Comparison of ENCODE assay signal across 8 cellular contexts in genomic region chr6:45377041-45377554, GRCh38. TPM values are rescaled to one million over a fixed set of nuclear protein-coding genes. Genes with fewer than 3 reads are reported as not detected.
A peak's percentile ranks its signal among the peaks of the same experiment; 100 is the strongest.
DNase-seq lines count a peak whose midpoint lies in the region; FAIRE-seq and TF ChIP-seq lines count a peak whose summit lies in the region.

No MANE protein-coding gene starts in this region.

- peaks cover 8% of the 10 kb centered on the region for H3K4me1 ChIP-seq in iPS-18a (ENCODE audit: control insufficient read depth, low read depth, low read length)

- 0 to 1% (median 1%) methylated on average over 21 of the region's 21 CpGs for WGBS in adipose tissue, 3 donors

- H3K4me3 ChIP-seq in AG10803 (ENCODE audit: low read length), result peak overlapping the region; percentile 80
- peak overlapping the region; percentile 88 for H3K4me3 ChIP-seq in iPS-18a (ENCODE audit: low read length)
- peak overlapping the region; percentile 48 to 87 (median 79) for H3K4me3 ChIP-seq in skin epidermis

- peak overlapping the region; percentile 93 for H3K27ac ChIP-seq in adipose tissue (ENCODE audit: low read depth, low read length)
- H3K27ac ChIP-seq in iPS-18a (ENCODE audit: low read length), result peak overlapping the region; percentile 67
- peak overlapping the region; percentile 92 to 99 (median 98) for H3K27ac ChIP-seq in skin epidermis

- no peaks in the 10 kb centered on the region for H3K9me3 ChIP-seq in iPS-18a (ENCODE audit: control insufficient read depth, low read depth, low read length)

- no peaks in the 10 kb centered on the region for H3K36me3 ChIP-seq in iPS-18a (ENCODE audit: control insufficient read depth, low read depth, low read length)

- FAIRE-seq in GM19239 (lab: Jason Lieb, UNC), result peak; percentile 64

- H3K27me3 ChIP-seq in iPS-18a (ENCODE audit: control insufficient read depth, insufficient read depth, low read length), result no peaks in the 10 kb centered on the region

- no peak for TF ChIP-seq CTCF in AG10803 (conservative IDR thresholded peaks at IDR 0.05; ENCODE audit: low read length)

- H3K9ac ChIP-seq in iPS-18a (ENCODE audit: low read length), result peak overlapping the region; percentile 91

- DNase-seq in AG10803 (ENCODE audit: low read depth) (peak; percentile 13), GM19239 (ENCODE audit: insufficient read length, low spot score) (no peak), Kasumi-1 (lab: John Stamatoyannopoulos, UW) (peak; percentile 48 to 68), COR-L47 (lab: John Stamatoyannopoulos, UW) (no peak), medulla oblongata (ENCODE audit: extremely low spot score) (no peak)

RNA-seq across cellular contexts. Expression of gene SUPT3H, which starts 0.6 kb away (rescaled TPM):
- 1 to 10 TPM; 4.5 to 7.4 (median 6.6) TPM for polyA plus RNA-seq in adipose tissue

RNA-seq across cellular contexts. Expression of gene RUNX2, which starts 49.0 kb away (rescaled TPM):
- polyA plus RNA-seq in adipose tissue, result under 1 TPM; 0.13 to 0.34 (median 0.31) TPM

Comparison
In these comparisons a context has a peak if more than half of its experiments do, and no peak if none do; other contexts are left out.
1. DNase-seq: peak in AG10803 (single experiment) and Kasumi-1 (2 of 2); none in GM19239 (single experiment), COR-L47 (single experiment) and medulla oblongata (single experiment).
2. Peak in every context shown above with its lines, with median percentiles within 50 percentile points of each other: H3K4me3 ChIP-seq and H3K27ac ChIP-seq.